In the genomic region with DNA sequence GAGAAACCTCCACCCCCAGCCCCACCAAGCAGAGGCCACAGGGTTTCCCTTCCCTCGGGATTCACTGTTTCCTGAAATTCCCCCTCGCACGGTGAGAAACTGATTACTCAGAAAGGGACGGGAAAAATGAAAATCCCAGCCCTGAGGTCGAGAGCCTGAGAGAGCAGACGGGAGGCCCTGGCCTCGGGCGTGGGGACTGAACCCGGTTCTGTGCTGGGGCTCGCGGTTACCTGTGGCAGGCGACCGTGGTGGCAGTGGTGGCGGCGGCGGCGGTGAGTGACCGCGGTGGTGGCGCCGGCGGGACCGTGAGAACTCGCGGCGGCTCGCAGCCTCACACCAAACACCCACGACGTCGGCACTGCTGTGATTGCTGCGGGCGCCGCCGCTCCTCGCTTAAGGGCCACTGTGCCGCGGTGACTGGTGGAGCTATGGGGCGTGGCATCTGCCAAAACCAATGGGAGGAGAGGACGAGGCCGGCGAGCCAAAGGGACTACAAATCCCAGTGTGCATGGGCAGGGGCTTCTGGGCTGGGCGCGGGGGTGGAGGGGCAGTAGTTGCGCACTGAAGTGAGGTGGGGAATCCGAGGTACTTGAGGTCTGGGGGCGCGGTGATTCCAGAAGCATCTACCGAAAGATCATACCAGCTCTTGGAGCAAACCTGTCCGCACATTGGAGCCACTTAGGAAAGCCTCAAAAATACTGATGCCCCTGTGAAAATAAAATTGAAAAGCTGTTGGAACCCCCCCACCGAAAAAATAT, we compare ENCODE assay signal across 1 cellular context.
TF ChIP-seq lines count a peak whose summit lies in the region.

TSS of gene LGMN (minus strand) at position 369 of the 758 bp plus-strand sequence. CDS start 15,841 bp downstream, outside the sequence.

TF ChIP-seq in PFSK-1, 5 proteins besides CTCF, POLR2A, EP300 and RAD21 (continued from another document):
- no peak for TF ChIP-seq REST (IDR thresholded peaks at IDR 0.05; ENCODE audit: insufficient read depth in 1 of 2, low read depth in 2 of 2, low read length in 2 of 2)
